Comparison of ENCODE assay signal across 6 cellular contexts in genomic region chr1:151147132-151147503, GRCh38. TPM values are rescaled to one million over a fixed set of nuclear protein-coding genes. Genes with fewer than 3 reads are reported as not detected.
DNase-seq lines count a peak whose midpoint lies in the region; ATAC-seq lines count a peak whose summit lies in the region.

No MANE protein-coding gene starts in this region.

- peak overlapping the region; percentile 8 for H3K27ac Mint-ChIP-seq in activated CD4-positive, alpha-beta T cell treated with anti-CD3 and anti-CD28 coated beads for 36 hours

- peak overlapping the region; percentile 79 for H3K4me3 Mint-ChIP-seq in activated CD4-positive, alpha-beta T cell treated with anti-CD3 and anti-CD28 coated beads for 36 hours

- no peaks in the 10 kb centered on the region for H3K9me3 Mint-ChIP-seq in activated CD4-positive, alpha-beta T cell treated with anti-CD3 and anti-CD28 coated beads for 36 hours (ENCODE audit: low read depth)

- peak overlapping the region; percentile 38 for H3K27ac ChIP-seq in temporal lobe (ENCODE audit: low read depth, low read length)

- intact Hi-C loops in activated CD4-positive, alpha-beta T cell treated with anti-CD3 and anti-CD28 coated beads for 36 hours (cut with DNase I, micrococcal nuclease): loop anchor here in 1 of 2 experiments (2.0 kb wide), 1 partner anchor 76 kb away; the partner anchor contains the start of gene GABPB2
- intact Hi-C loops in sciatic nerve (cut with DNase I): no loop called here

- ATAC-seq in activated CD4-positive, alpha-beta T cell treated with anti-CD3 and anti-CD28 coated beads for 36 hours: no peak
- no peak for ATAC-seq in sciatic nerve

- H3K4me1 Mint-ChIP-seq in activated CD4-positive, alpha-beta T cell treated with anti-CD3 and anti-CD28 coated beads for 36 hours: peaks cover 10% of the 10 kb centered on the region

- POLR2A ChIA-PET in activated CD4-positive, alpha-beta T cell treated with anti-CD3 and anti-CD28 coated beads for 36 hours (lab: Charles Lee): no interaction called here

- H3K27me3 Mint-ChIP-seq in activated CD4-positive, alpha-beta T cell treated with anti-CD3 and anti-CD28 coated beads for 36 hours: no peaks in the 10 kb centered on the region

- no peak for DNase-seq in activated CD4-positive, alpha-beta T cell treated with anti-CD3 and anti-CD28 coated beads for 36 hours
- DNase-seq in activated CD4-positive, alpha-beta T cell treated with anti-CD3 and anti-CD28 coated beads for 4 hours: no peak
- DNase-seq in foreskin melanocyte (peak; percentile 23), sciatic nerve (ENCODE audit: low spot score) (no peak)
- DNase-seq in activated CD8-positive, alpha-beta memory T cell treated with anti-CD3 and anti-CD28 coated beads, Interleukin-2, amount 50 U/mL, for 48 hours: no peak

- no peaks in the 10 kb centered on the region for H3K36me3 Mint-ChIP-seq in activated CD4-positive, alpha-beta T cell treated with anti-CD3 and anti-CD28 coated beads for 36 hours (ENCODE audit: low read depth)

- CTCF ChIA-PET in activated CD4-positive, alpha-beta T cell treated with anti-CD3 and anti-CD28 coated beads for 36 hours (lab: Charles Lee): interaction anchor here (0.7 to 1.6 kb wide), 3 partner anchors 14 to 47 kb away, joined by 3 to 4 read pairs (median 4); no protein-coding TSS in a partner anchor

RNA-seq across cellular contexts. Expression of gene SEMA6C, which starts 0.7 kb away (rescaled TPM):
- 1 to 10 TPM; 3.2 to 3.5 TPM for total RNA-seq in activated CD4-positive, alpha-beta T cell treated with anti-CD3 and anti-CD28 coated beads for 36 hours
- total RNA-seq in temporal lobe (24.8 TPM), sciatic nerve (33.5 TPM)

RNA-seq across cellular contexts. Expression of gene TNFAIP8L2, which starts 9.3 kb away (rescaled TPM):
- total RNA-seq in activated CD4-positive, alpha-beta T cell treated with anti-CD3 and anti-CD28 coated beads for 36 hours: 10 to 100 TPM; 18.4 to 19.2 TPM
- total RNA-seq in temporal lobe (0.98 TPM), sciatic nerve (3.9 TPM)

RNA-seq across cellular contexts. Expression of gene LYSMD1, which starts 18.6 kb away (rescaled TPM):
- total RNA-seq in activated CD4-positive, alpha-beta T cell treated with anti-CD3 and anti-CD28 coated beads for 36 hours: 1 to 10 TPM; 4.3 to 5.1 TPM
- 13.5 TPM for total RNA-seq in temporal lobe
- total RNA-seq in sciatic nerve: 10.6 TPM

RNA-seq across cellular contexts. Expression of gene SCNM1, which starts 18.8 kb away (rescaled TPM):
- total RNA-seq in activated CD4-positive, alpha-beta T cell treated with anti-CD3 and anti-CD28 coated beads for 36 hours: 10 to 100 TPM; 64.3 to 90.8 TPM
- 10.8 TPM for total RNA-seq in temporal lobe
- total RNA-seq in sciatic nerve: 25.9 TPM

RNA-seq across cellular contexts. Expression of gene TMOD4, which starts 28.7 kb away (rescaled TPM):
- 1 to 10 TPM in 1 of 2 experiments, under 1 TPM in 1; 0.69 to 2.3 TPM for total RNA-seq in activated CD4-positive, alpha-beta T cell treated with anti-CD3 and anti-CD28 coated beads for 36 hours
- total RNA-seq in temporal lobe (not detected), sciatic nerve (0.76 TPM)
